In the genomic region with DNA sequence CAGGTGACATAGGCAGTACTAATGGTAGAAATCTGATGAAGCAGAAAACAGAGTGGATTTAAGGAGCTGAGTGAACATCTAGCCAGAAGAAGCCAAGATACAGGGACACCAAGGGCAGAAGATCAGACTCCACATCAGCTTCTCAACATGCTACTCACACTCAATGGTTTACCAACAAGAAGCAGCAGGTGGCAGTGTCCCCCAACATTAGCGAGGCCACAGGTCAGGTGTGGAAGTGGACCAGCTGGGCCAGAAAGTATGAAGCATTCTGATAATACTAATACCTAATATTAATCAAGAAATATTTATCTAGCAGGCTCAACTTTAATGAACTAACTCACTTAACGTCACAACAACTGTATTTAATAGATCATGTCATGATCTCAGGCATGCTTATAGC, we compare ENCODE assay signal across 8 cellular contexts.
DNase-seq lines count a peak whose midpoint lies in the region; ATAC-seq lines count a peak whose summit lies in the region.

No MANE protein-coding gene starts in this region.

- no peaks in the 10 kb centered on the region for H3K9me3 ChIP-seq in right cardiac atrium (ENCODE audit: control insufficient read depth, low read length)

- DNase-seq in CMK (ENCODE audit: low read depth) (peak; percentile 12), T follicular helper cell (ENCODE audit: low read depth) (peak; percentile 31), amygdala (lab: John Stamatoyannopoulos, UW) (peak in 45 of 56 donors; percentile 1 to 81 (median 30)), right cardiac atrium (peak; percentile 42 to 85 (median 77)), smooth muscle cell of the brain vasculature (ENCODE audit: low read depth, low spot score) (peak; percentile 32), NCI-H1048 (lab: John Stamatoyannopoulos, UW) (no peak)

- ATAC-seq in GM19025 (IDR thresholded peaks at IDR 0.05; ENCODE audit: low read depth, unreplicated experiment) (peak; percentile 74), HG03378 (IDR thresholded peaks at IDR 0.05; ENCODE audit: unreplicated experiment) (peak; percentile 86), right cardiac atrium (peak; percentile 81 to 86)

- no peak overlapping the region for H3K4me3 ChIP-seq in right cardiac atrium (ENCODE audit: low read length)

- no peaks in the 10 kb centered on the region for H3K4me1 ChIP-seq in right cardiac atrium (ENCODE audit: control insufficient read depth, insufficient read depth, low read length)

- H3K27me3 ChIP-seq in right cardiac atrium (ENCODE audit: control insufficient read depth, insufficient read depth): no peaks in the 10 kb centered on the region

- H3K27ac ChIP-seq in right cardiac atrium (ENCODE audit: low read length): no peak overlapping the region

- WGBS in right cardiac atrium: 58% methylated on average over 2 of the region's 2 CpGs

- intact Hi-C loops in right cardiac atrium (cut with DNase I): loop anchor here (2.0 to 10.0 kb wide), 4 partner anchors 73 to 576 kb away; no protein-coding TSS in a partner anchor
